In genomic region chr9:120867676-120868338, GRCh38 we compare ENCODE assay signal across 1 cellular context.
TF ChIP-seq lines count a peak whose summit lies in the region.

No MANE protein-coding gene starts in this region.

TF ChIP-seq in H1, 55 proteins besides CTCF, POLR2A, EP300 and RAD21:
- no peak for TF ChIP-seq SIN3A (conservative IDR thresholded peaks at IDR 0.05 in 1 of 2, IDR thresholded peaks at IDR 0.05 in 1 of 2; ENCODE audit: low read depth in 1 of 2, low read length in 2 of 2)
- TF ChIP-seq POLR2AphosphoS5 (IDR thresholded peaks at IDR 0.05; ENCODE audit: low read depth, low read length), result no peak
- no peak for TF ChIP-seq SP4 (IDR thresholded peaks at IDR 0.05; ENCODE audit: low read length)
- no peak for TF ChIP-seq FOSL1 (IDR thresholded peaks at IDR 0.05; ENCODE audit: insufficient read depth, low read depth, low read length)
- no peak for TF ChIP-seq EZH2 (IDR thresholded peaks at IDR 0.05; ENCODE audit: low read depth, low read length, severe bottlenecking)
- TF ChIP-seq CEBPB (IDR thresholded peaks at IDR 0.05; ENCODE audit: low read depth, low read length), result no peak
- TF ChIP-seq YY1 (IDR thresholded peaks at IDR 0.05; ENCODE audit: low read depth, low read length), result no peak
- TF ChIP-seq KDM4A (IDR thresholded peaks at IDR 0.05; ENCODE audit: low read depth, low read length, severe bottlenecking), result no peak
